Comparison of ENCODE assay signal across 27 cellular contexts in the genomic region with DNA sequence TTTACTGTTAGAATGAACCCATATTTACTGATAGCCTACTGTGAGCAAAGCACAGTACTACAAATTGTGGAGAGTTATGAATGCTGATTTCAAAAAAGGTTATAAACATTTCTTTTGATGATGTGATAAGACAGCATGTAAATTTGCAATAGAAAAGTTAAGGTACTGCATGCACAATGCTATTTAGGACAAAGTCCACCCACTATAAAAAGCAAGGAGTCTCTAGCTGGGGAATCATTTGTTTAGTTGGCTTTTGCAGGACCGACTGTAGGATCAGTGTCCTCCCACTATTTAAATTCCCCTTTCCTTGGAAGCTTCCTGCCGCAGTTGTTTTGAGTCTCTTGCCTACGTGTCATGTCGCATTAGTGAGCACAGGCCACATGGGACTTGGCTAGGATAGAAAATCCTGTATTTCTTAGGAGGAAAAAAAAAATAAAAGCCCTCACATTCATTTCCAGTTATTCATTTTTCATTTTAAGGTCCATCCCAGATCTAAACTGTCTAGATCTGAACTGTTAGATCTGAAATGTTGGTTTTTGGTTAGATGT. TPM values are rescaled to one million over a fixed set of nuclear protein-coding genes. Genes with fewer than 3 reads are reported as not detected.
A peak's percentile ranks its signal among the peaks of the same experiment; 100 is the strongest.
DNase-seq lines count a peak whose midpoint lies in the region; ATAC-seq and TF ChIP-seq lines count a peak whose summit lies in the region.
"Had no signal": no experiment of that assay in that cellular context is flagged by ENCODE, and none has a peak within 500 bp of the region (broad histone marks: within the 10 kb centered on the region; RNA-seq: fewer than 3 reads in every experiment).

No MANE protein-coding gene starts in this region.

- DNase-seq in LoVo (ENCODE audit: low spot score) (peak; percentile 45), fibroblast of villous mesenchyme (ENCODE audit: low read depth) (peak; percentile 52), retina (peak; percentile 45), psoas muscle (no peak), brain microvascular endothelial cell (no peak), NCI-H2196 treated with DMSO at 0.1 percent for 48 hours (lab: John Stamatoyannopoulos, UW; ENCODE audit: unreplicated experiment) (no peak)
- DNase-seq: activated CD4-positive, alpha-beta T cell treated with anti-CD3 and anti-CD28 coated beads, Interleukin-2, amount 10 ng/mL, durations not matched to agents 24 days and 14 days; activated effector memory CD4-positive, alpha-beta T cell treated with Interleukin-2 at 50 U/mL for 16 hours; aorta; DMS79; effector CD8-positive, alpha-beta T cell; NCI-H1092; NCI-H1930; NCI-H2171 treated with DMSO at 0.1 percent for 48 hours; NCI-H524; Peyer's patch; stimulated activated CD4-positive, alpha-beta T cell treated with anti-CD3 and anti-CD28 coated beads, Interleukin-1b, Interleukin-23, amount 100 ng/mL, for 48 hours; stimulated activated naive CD8-positive, alpha-beta T cell treated with anti-CD3 and anti-CD28 coated beads, Interleukin-15, Interleukin-2, amounts not matched to agents 100 U/mL and 50 U/mL, for 24 hours; T1000; WERI-Rb-1 had no signal

- H3K27ac ChIP-seq in psoas muscle (no peak overlapping the region), brain microvascular endothelial cell (no peak overlapping the region)
- H3K27ac ChIP-seq: Peyer's patch, WERI-Rb-1 had no signal

- no peaks in the 10 kb centered on the region for H3K9me3 ChIP-seq in psoas muscle
- H3K9me3 ChIP-seq: heart left ventricle, Peyer's patch had no signal

- ATAC-seq in SK-N-SH treated with all-trans-retinoic acid at 6 μM for 48 hours, result peak; percentile 24; the same call in 1 of the 3 replicates
- no peak for ATAC-seq in HG02610 (IDR thresholded peaks at IDR 0.05; ENCODE audit: unreplicated experiment)
- no peak for ATAC-seq in psoas muscle
- ATAC-seq: HCT116; natural killer cell treated with Interleukin-12 subunit alpha and Interleukin-12 subunit beta and Interleukin-15 and Interleukin-18, amount 100 ng/mL, for 72 hours; stimulated activated naive CD8-positive, alpha-beta T cell treated with anti-CD3 and anti-CD28 coated beads, Interleukin-15, Interleukin-2, amounts not matched to agents 100 U/mL and 50 U/mL, for 24 hours had no signal

- H3K36me3 ChIP-seq in psoas muscle (ENCODE audit: insufficient read depth in 1 of 2, low read depth in 1 of 2), result no peaks in the 10 kb centered on the region
- no peaks in the 10 kb centered on the region for H3K36me3 ChIP-seq in brain microvascular endothelial cell (replicated peaks)
- H3K36me3 ChIP-seq: heart left ventricle, Peyer's patch, WERI-Rb-1 had no signal

- no peaks in the 10 kb centered on the region for H3K27me3 ChIP-seq in psoas muscle (ENCODE audit: insufficient read depth in 3 of 3, low read length in 2 of 3)
- no peaks in the 10 kb centered on the region for H3K27me3 ChIP-seq in brain microvascular endothelial cell (replicated peaks)
- H3K27me3 ChIP-seq: heart left ventricle, Peyer's patch had no signal

- WGBS in psoas muscle, 3 donors, result 40 to 43% (median 40%) methylated on average over 4 of the region's 4 CpGs

- peaks cover 8% of the 10 kb centered on the region for H3K4me1 ChIP-seq in psoas muscle
- H3K4me1 ChIP-seq: Peyer's patch had no signal

- no peak for TF ChIP-seq CTCF in fibroblast of villous mesenchyme (IDR thresholded peaks at IDR 0.05; ENCODE audit: insufficient read depth, low read depth, low read length)
- TF ChIP-seq CTCF in psoas muscle (IDR thresholded peaks at IDR 0.05), result no peak
- TF ChIP-seq CTCF in brain microvascular endothelial cell (IDR thresholded peaks at IDR 0.05; ENCODE audit: low read depth, low read length, missing control alignments), result no peak

- intact Hi-C loops in psoas muscle (cut with DNase I), result no loop called here

- in situ Hi-C loops in brain microvascular endothelial cell (cut with HindIII; ENCODE audit: low pct_ligation_motif_present, low sequenced_read_pairs), result no loop called here

- H3K4me3 ChIP-seq in fibroblast of villous mesenchyme (ENCODE audit: low read depth, low read length) (no peak overlapping the region), psoas muscle (no peak overlapping the region), brain microvascular endothelial cell (ENCODE audit: low read depth, low read length) (no peak overlapping the region)
- H3K4me3 ChIP-seq: heart left ventricle, lung, Peyer's patch had no signal

TF ChIP-seq in SK-N-SH treated with all-trans-retinoic acid at 6 μM for 48 hours, 23 proteins besides CTCF, POLR2A, EP300 and RAD21:
- no peak for TF ChIP-seq SNAI2 (CRISPR knock-in tag; IDR thresholded peaks at IDR 0.05)
- no peak for TF ChIP-seq OSR1 (CRISPR knock-in tag; IDR thresholded peaks at IDR 0.05)
- TF ChIP-seq TOX (CRISPR knock-in tag; IDR thresholded peaks at IDR 0.05; ENCODE audit: borderline replicate concordance), result no peak
- no peak for TF ChIP-seq ESRRG (CRISPR knock-in tag; IDR thresholded peaks at IDR 0.05)
- TF ChIP-seq ZFP3 (CRISPR knock-in tag; IDR thresholded peaks at IDR 0.05), result no peak
- TF ChIP-seq PPARA (CRISPR knock-in tag; IDR thresholded peaks at IDR 0.05; ENCODE audit: borderline replicate concordance), result no peak
- TF ChIP-seq ZC3H10 (CRISPR knock-in tag; IDR thresholded peaks at IDR 0.05), result no peak
- TF ChIP-seq BACH2 (CRISPR knock-in tag; IDR thresholded peaks at IDR 0.05; ENCODE audit: borderline replicate concordance), result no peak
- no peak for TF ChIP-seq ZNF8 (CRISPR knock-in tag; IDR thresholded peaks at IDR 0.05)
- no peak for TF ChIP-seq ISL1 (CRISPR knock-in tag; IDR thresholded peaks at IDR 0.05)
- no peak for TF ChIP-seq CREB5 (CRISPR knock-in tag; IDR thresholded peaks at IDR 0.05; ENCODE audit: low read depth)
- TF ChIP-seq RARB (CRISPR knock-in tag; IDR thresholded peaks at IDR 0.05), result no peak
TF ChIP-seq in SK-N-SH treated with all-trans-retinoic acid at 6 μM for 48 hours: peak in this region for 0.

RNA-seq across cellular contexts. Expression of gene QPCT, which starts 13.1 kb away (rescaled TPM):
- total RNA-seq in fibroblast of villous mesenchyme (27.1 and 47.5 TPM in 2 replicates), psoas muscle (10 to 100 TPM in 1 of 4 donors, 1 to 10 TPM in 3; 1.4 to 10.6 (median 5.9) TPM)
- 1 to 10 TPM in 2 of 3 donors, under 1 TPM in 1; 0.36 to 2.5 (median 1.0) TPM for polyA plus RNA-seq in psoas muscle
- total RNA-seq: osteocyte had no signal

RNA-seq across cellular contexts. Expression of gene PRKD3, which starts 32.9 kb away (rescaled TPM):
- total RNA-seq in fibroblast of villous mesenchyme, result 59.9 and 85.9 TPM in 2 replicates
- 10 to 100 TPM; 17.1 to 21.4 (median 18.8) TPM for total RNA-seq in psoas muscle
- polyA plus RNA-seq in psoas muscle, result 1 to 10 TPM; 5.5 to 7.1 (median 6.2) TPM

Comparison
In these comparisons a context has a peak if more than half of its experiments do, and no peak if none do; other contexts are left out.
1. DNase-seq: peak in LoVo (single experiment), fibroblast of villous mesenchyme (single experiment) and retina (single experiment); none in psoas muscle (0 of 2), brain microvascular endothelial cell (single experiment) and NCI-H2196 treated with DMSO at 0.1 percent for 48 hours (single experiment).